Comparison of ENCODE assay signal across 17 cellular contexts in genomic region chr5:68932830-68933434, GRCh38.
DNase-seq lines count a peak whose midpoint lies in the region; ATAC-seq and TF ChIP-seq lines count a peak whose summit lies in the region.
"Had no signal": no experiment of that assay in that cellular context is flagged by ENCODE, and none has a peak within 500 bp of the region (broad histone marks: within the 10 kb centered on the region; RNA-seq: fewer than 3 reads in every experiment).

No MANE protein-coding gene starts in this region.

- peak; percentile 14 for DNase-seq in stimulated activated CD4-positive, alpha-beta T cell treated with anti-CD3 and anti-CD28 coated beads, Interleukin-15, amount 100 ng/mL, for 24 hours
- no peak for DNase-seq in stimulated activated CD4-positive, alpha-beta T cell treated with anti-CD3 and anti-CD28 coated beads, Interleukin-4, amount 100 ng/mL, for 4 hours
- peak; percentile 53 for DNase-seq in NB4 (ENCODE audit: low read depth)
- no peak for DNase-seq in endothelial cell (ENCODE audit: low spot score)
- DNase-seq in stimulated activated naive CD8-positive, alpha-beta T cell treated with anti-CD3 and anti-CD28 coated beads, Interleukin-15, amount 100 ng/mL, for 72 hours = peak; percentile 5 to 12
- no peak for DNase-seq in mucosa of gallbladder (ENCODE audit: low spot score)
- no peak for DNase-seq in stimulated activated effector memory CD8-positive, alpha-beta T cell treated with anti-CD3 and anti-CD28 coated beads, Interleukin-12 subunit alpha, Interleukin-12 subunit beta, amount 100 ng/mL, for 72 hours (ENCODE audit: low spot score in 2 of 2)
- DNase-seq: activated T-cell treated with anti-CD3 and anti-CD28 coated beads, Interleukin-2, amount 50 U/mL, for 48 hours; aorta; foreskin melanocyte; GF-D8; H9; kidney glomerular epithelial cell; NK-92 treated with Interleukin-12 subunit alpha and Interleukin-12 subunit beta, amount 100 ng/mL, for 24 hours; sigmoid colon had no signal

- no peaks in the 10 kb centered on the region for H3K4me1 Mint-ChIP-seq in endothelial cell (ENCODE audit: unreplicated experiment)
- no peaks in the 10 kb centered on the region for H3K4me1 Mint-ChIP-seq in stimulated activated naive CD8-positive, alpha-beta T cell treated with anti-CD3 and anti-CD28 coated beads, Interleukin-15, amount 100 ng/mL, for 72 hours
- no peaks in the 10 kb centered on the region for H3K4me1 Mint-ChIP-seq in stimulated activated effector memory CD8-positive, alpha-beta T cell treated with anti-CD3 and anti-CD28 coated beads, Interleukin-12 subunit alpha, Interleukin-12 subunit beta, amount 100 ng/mL, for 72 hours
- H3K4me1 Mint-ChIP-seq: H9 had no signal

- no peak for TF ChIP-seq POLR2A in NB4 (IDR thresholded peaks at IDR 0.05; ENCODE audit: extremely low read depth, insufficient read length)

- ATAC-seq in stimulated activated naive CD8-positive, alpha-beta T cell treated with anti-CD3 and anti-CD28 coated beads, Interleukin-15, amount 100 ng/mL, for 72 hours = no peak
- ATAC-seq in GM21737 (IDR thresholded peaks at IDR 0.05; ENCODE audit: unreplicated experiment) = no peak
- ATAC-seq in stimulated activated effector memory CD8-positive, alpha-beta T cell treated with anti-CD3 and anti-CD28 coated beads, Interleukin-12 subunit alpha, Interleukin-12 subunit beta, amount 100 ng/mL, for 72 hours = no peak

- H3K4me3 Mint-ChIP-seq in endothelial cell (ENCODE audit: unreplicated experiment) = no peak overlapping the region
- H3K4me3 Mint-ChIP-seq in stimulated activated naive CD8-positive, alpha-beta T cell treated with anti-CD3 and anti-CD28 coated beads, Interleukin-15, amount 100 ng/mL, for 72 hours = no peak overlapping the region
- no peak overlapping the region for H3K4me3 Mint-ChIP-seq in stimulated activated effector memory CD8-positive, alpha-beta T cell treated with anti-CD3 and anti-CD28 coated beads, Interleukin-12 subunit alpha, Interleukin-12 subunit beta, amount 100 ng/mL, for 72 hours
- H3K4me3 Mint-ChIP-seq: H9 had no signal

- TF ChIP-seq CTCF in NB4 (IDR thresholded peaks at IDR 0.05; ENCODE audit: low read depth, low read length) = no peak
- TF ChIP-seq CTCF in endothelial cell (IDR thresholded peaks at IDR 0.05; ENCODE audit: unreplicated experiment) = no peak

- peaks cover 14% of the 10 kb centered on the region for H3K36me3 Mint-ChIP-seq in endothelial cell (ENCODE audit: low read depth, unreplicated experiment)
- H3K36me3 Mint-ChIP-seq in stimulated activated effector memory CD8-positive, alpha-beta T cell treated with anti-CD3 and anti-CD28 coated beads, Interleukin-12 subunit alpha, Interleukin-12 subunit beta, amount 100 ng/mL, for 72 hours = no peaks in the 10 kb centered on the region

- H3K4me3 ChIP-seq in NB4 (ENCODE audit: low read depth, low read length) = no peak overlapping the region
- H3K4me3 ChIP-seq: sigmoid colon, SJSA1 had no signal

- H3K27me3 Mint-ChIP-seq in endothelial cell (ENCODE audit: unreplicated experiment) = no peaks in the 10 kb centered on the region
- H3K27me3 Mint-ChIP-seq in stimulated activated naive CD8-positive, alpha-beta T cell treated with anti-CD3 and anti-CD28 coated beads, Interleukin-15, amount 100 ng/mL, for 72 hours = no peaks in the 10 kb centered on the region

- H3K9me3 Mint-ChIP-seq in endothelial cell (ENCODE audit: unreplicated experiment) = peaks cover 12% of the 10 kb centered on the region
- peaks cover 20 to 41% of the 10 kb centered on the region in 2 donors for H3K9me3 Mint-ChIP-seq in stimulated activated naive CD8-positive, alpha-beta T cell treated with anti-CD3 and anti-CD28 coated beads, Interleukin-15, amount 100 ng/mL, for 72 hours
- peaks cover 6% of the 10 kb centered on the region for H3K9me3 Mint-ChIP-seq in stimulated activated effector memory CD8-positive, alpha-beta T cell treated with anti-CD3 and anti-CD28 coated beads, Interleukin-12 subunit alpha, Interleukin-12 subunit beta, amount 100 ng/mL, for 72 hours

- peak overlapping the region; percentile 24 for H3K27ac Mint-ChIP-seq in endothelial cell (ENCODE audit: unreplicated experiment)
- H3K27ac Mint-ChIP-seq in stimulated activated naive CD8-positive, alpha-beta T cell treated with anti-CD3 and anti-CD28 coated beads, Interleukin-15, amount 100 ng/mL, for 72 hours = no peak overlapping the region
- no peak overlapping the region for H3K27ac Mint-ChIP-seq in stimulated activated effector memory CD8-positive, alpha-beta T cell treated with anti-CD3 and anti-CD28 coated beads, Interleukin-12 subunit alpha, Interleukin-12 subunit beta, amount 100 ng/mL, for 72 hours

Comparison
In these comparisons a context has a peak if more than half of its experiments do, and no peak if none do; other contexts are left out.
1. DNase-seq: peak in stimulated activated CD4-positive, alpha-beta T cell treated with anti-CD3 and anti-CD28 coated beads, Interleukin-15, amount 100 ng/mL, for 24 hours (single experiment), NB4 (single experiment) and stimulated activated naive CD8-positive, alpha-beta T cell treated with anti-CD3 and anti-CD28 coated beads, Interleukin-15, amount 100 ng/mL, for 72 hours (2 of 2); none in stimulated activated CD4-positive, alpha-beta T cell treated with anti-CD3 and anti-CD28 coated beads, Interleukin-4, amount 100 ng/mL, for 4 hours (0 of 2), endothelial cell (single experiment), mucosa of gallbladder (single experiment) and stimulated activated effector memory CD8-positive, alpha-beta T cell treated with anti-CD3 and anti-CD28 coated beads, Interleukin-12 subunit alpha, Interleukin-12 subunit beta, amount 100 ng/mL, for 72 hours (0 of 2).